8 cellular contexts compared by ENCODE assay signal in genomic region chr4:8428288-8429097, GRCh38. TPM values are rescaled to one million over a fixed set of nuclear protein-coding genes. Genes with fewer than 3 reads are reported as not detected.
DNase-seq lines count a peak whose midpoint lies in the region; ATAC-seq and TF ChIP-seq lines count a peak whose summit lies in the region.

No MANE protein-coding gene starts in this region.

- H3K27ac Mint-ChIP-seq in CD8-positive, alpha-beta memory T cell: peak overlapping the region; percentile 76 to 99 (median 92)
- peak overlapping the region; percentile 90 for H3K27ac Mint-ChIP-seq in activated CD8-positive, alpha-beta T cell treated with anti-CD3 and anti-CD28 coated beads for 36 hours

- ATAC-seq in GM19455 (IDR thresholded peaks at IDR 0.05; ENCODE audit: unreplicated experiment): peak; percentile 93
- peak; percentile 42 for ATAC-seq in HG03575 (IDR thresholded peaks at IDR 0.05; ENCODE audit: extremely low read depth, insufficient number of reproducible peaks, low FRiP score, unreplicated experiment)
- ATAC-seq in activated CD8-positive, alpha-beta T cell treated with anti-CD3 and anti-CD28 coated beads for 36 hours: peak; percentile 94

- peaks cover 0 to 18% (median 1%) of the 10 kb centered on the region in 3 donors for H3K36me3 Mint-ChIP-seq in CD8-positive, alpha-beta memory T cell
- H3K36me3 Mint-ChIP-seq in activated CD8-positive, alpha-beta T cell treated with anti-CD3 and anti-CD28 coated beads for 36 hours (ENCODE audit: low read depth): no peaks in the 10 kb centered on the region

- peak overlapping the region; percentile 92 to 98 (median 95) for H3K4me3 Mint-ChIP-seq in CD8-positive, alpha-beta memory T cell
- H3K4me3 Mint-ChIP-seq in activated CD8-positive, alpha-beta T cell treated with anti-CD3 and anti-CD28 coated beads for 36 hours: peak overlapping the region; percentile 81

- peak overlapping the region; percentile 90 for H3K4me3 ChIP-seq in CD8-positive, alpha-beta memory T cell (ENCODE audit: low read length)

- no peaks in the 10 kb centered on the region for H3K9me3 ChIP-seq in CD8-positive, alpha-beta memory T cell (ENCODE audit: low read length)

- H3K9me3 Mint-ChIP-seq in CD8-positive, alpha-beta memory T cell: no peaks in the 10 kb centered on the region
- no peaks in the 10 kb centered on the region for H3K9me3 Mint-ChIP-seq in activated CD8-positive, alpha-beta T cell treated with anti-CD3 and anti-CD28 coated beads for 36 hours

- H3K27ac ChIP-seq in CD8-positive, alpha-beta memory T cell (ENCODE audit: low read depth, low read length): peak overlapping the region; percentile 67

- CTCF ChIA-PET in CD8-positive, alpha-beta memory T cell (lab: Charles Lee): interaction anchor here (1.1 to 2.0 kb wide), 3 partner anchors 8 to 23 kb away, joined by 4 to 6 read pairs (median 5); partner anchors contain the start of genes ACOX3 and TRMT44
- CTCF ChIA-PET in activated CD8-positive, alpha-beta T cell treated with anti-CD3 and anti-CD28 coated beads for 36 hours (lab: Charles Lee): interaction anchor here (2.0 kb wide), 1 partner anchor 11 kb away, joined by 19 read pairs; the partner anchor contains the start of genes ACOX3 and TRMT44

- peaks cover 0 to 3% of the 10 kb centered on the region in 2 donors for H3K27me3 Mint-ChIP-seq in CD8-positive, alpha-beta memory T cell
- H3K27me3 Mint-ChIP-seq in activated CD8-positive, alpha-beta T cell treated with anti-CD3 and anti-CD28 coated beads for 36 hours: no peaks in the 10 kb centered on the region

- H3K4me1 Mint-ChIP-seq in CD8-positive, alpha-beta memory T cell: peaks cover 28 to 45% (median 43%) of the 10 kb centered on the region in 3 donors
- H3K4me1 Mint-ChIP-seq in activated CD8-positive, alpha-beta T cell treated with anti-CD3 and anti-CD28 coated beads for 36 hours (ENCODE audit: low read depth): peaks cover 22% of the 10 kb centered on the region

- H3K27me3 ChIP-seq in CD8-positive, alpha-beta memory T cell (ENCODE audit: insufficient read depth, low read length, poor library complexity, severe bottlenecking): no peaks in the 10 kb centered on the region

- intact Hi-C loops in activated CD8-positive, alpha-beta T cell treated with anti-CD3 and anti-CD28 coated beads for 36 hours (cut with micrococcal nuclease): no loop called here

- peak; percentile 39 for TF ChIP-seq CTCF in activated CD8-positive, alpha-beta T cell treated with anti-CD3 and anti-CD28 coated beads for 36 hours (IDR thresholded peaks at IDR 0.05)

- peaks cover 16% of the 10 kb centered on the region for H3K4me1 ChIP-seq in CD8-positive, alpha-beta memory T cell (ENCODE audit: insufficient read depth, low read length)

- POLR2A ChIA-PET in CD8-positive, alpha-beta memory T cell (lab: Charles Lee): interaction anchor here (1.9 kb wide), 1 partner anchor 12 kb away, joined by 8 read pairs; the partner anchor contains the start of genes ACOX3 and TRMT44
- POLR2A ChIA-PET in activated CD8-positive, alpha-beta T cell treated with anti-CD3 and anti-CD28 coated beads for 36 hours (lab: Charles Lee): interaction anchor here (1.0 to 2.6 kb wide), 4 partner anchors 10 to 200 kb away, joined by 3 to 34 read pairs (median 6); partner anchors contain the start of genes ACOX3 and TRMT44

- DNase-seq in CD8-positive, alpha-beta memory T cell: peak; percentile 88 to 92 (median 90)
- peak; percentile 2 for DNase-seq in NCI-H82 treated with DMSO at 0.1 percent for 48 hours (lab: John Stamatoyannopoulos, UW; ENCODE audit: unreplicated experiment)
- DNase-seq in activated CD8-positive, alpha-beta T cell treated with anti-CD3 and anti-CD28 coated beads for 36 hours: peak; percentile 86
- peak; percentile 97 for DNase-seq in ecto neural progenitor cell (ENCODE audit: low spot score)
- peak; percentile 89 to 93 for DNase-seq in lung microvascular endothelial cell (ENCODE audit: low read depth in 2 of 2)
- DNase-seq in stimulated activated CD4-positive, alpha-beta T cell treated with anti-CD3 and anti-CD28 coated beads, TNF-alpha, amount 100 ng/mL, for 48 hours (ENCODE audit: low read depth in 3 of 3): peak; percentile 80 to 85 (median 83)

- H3K36me3 ChIP-seq in CD8-positive, alpha-beta memory T cell (ENCODE audit: insufficient read depth, low read length): no peaks in the 10 kb centered on the region

RNA-seq across cellular contexts. Expression of gene ACOX3, which starts 12.0 kb away (rescaled TPM):
- 10 to 100 TPM; 22.3 to 24.9 TPM for total RNA-seq in CD8-positive, alpha-beta memory T cell
- polyA plus RNA-seq in CD8-positive, alpha-beta memory T cell: 14.2 TPM
- total RNA-seq in activated CD8-positive, alpha-beta T cell treated with anti-CD3 and anti-CD28 coated beads for 36 hours: 10 to 100 TPM; 24.2 to 27.8 TPM
- total RNA-seq in lung microvascular endothelial cell: 22.6 and 24.0 TPM in 2 replicates

RNA-seq across cellular contexts. Expression of gene TRMT44, which starts 12.1 kb away (rescaled TPM):
- 10 to 100 TPM; 25.2 to 25.6 TPM for total RNA-seq in CD8-positive, alpha-beta memory T cell
- 13.8 TPM for polyA plus RNA-seq in CD8-positive, alpha-beta memory T cell
- total RNA-seq in activated CD8-positive, alpha-beta T cell treated with anti-CD3 and anti-CD28 coated beads for 36 hours: 10 to 100 TPM; 25.5 to 26.3 TPM
- 6.3 and 9.9 TPM in 2 replicates for total RNA-seq in lung microvascular endothelial cell

Comparison
In these comparisons a context has a peak if more than half of its experiments do, and no peak if none do; other contexts are left out.
1. Peak in every context shown above with its lines: DNase-seq, ATAC-seq, H3K4me3 ChIP-seq and H3K27ac ChIP-seq.
2. DNase-seq: peak in every context shown above with its lines; median percentile 97 in ecto neural progenitor cell; 91 in lung microvascular endothelial cell; 90 in CD8-positive, alpha-beta memory T cell; 86 in activated CD8-positive, alpha-beta T cell treated with anti-CD3 and anti-CD28 coated beads for 36 hours; 83 in stimulated activated CD4-positive, alpha-beta T cell treated with anti-CD3 and anti-CD28 coated beads, TNF-alpha, amount 100 ng/mL, for 48 hours; 2 in NCI-H82 treated with DMSO at 0.1 percent for 48 hours.
3. ATAC-seq: peak in every context shown above with its lines; median percentile 94 in activated CD8-positive, alpha-beta T cell treated with anti-CD3 and anti-CD28 coated beads for 36 hours; 93 in GM19455; 42 in HG03575.